ENCODE assay signal across 20 cellular contexts in genomic region chr17:43698678-43699437, GRCh38. TPM values are rescaled to one million over a fixed set of nuclear protein-coding genes. Genes with fewer than 3 reads are reported as not detected.
DNase-seq lines count a peak whose midpoint lies in the region; ATAC-seq, FAIRE-seq and TF ChIP-seq lines count a peak whose summit lies in the region.
"Had no signal": no experiment of that assay in that cellular context is flagged by ENCODE, and none has a peak within 500 bp of the region (broad histone marks: within the 10 kb centered on the region; RNA-seq: fewer than 3 reads in every experiment).

No MANE protein-coding gene starts in this region.

- H3K27ac Mint-ChIP-seq in endothelial cell (ENCODE audit: unreplicated experiment): peak overlapping the region; percentile 86

- no peak for TF ChIP-seq RAD21 in A549 (conservative IDR thresholded peaks at IDR 0.05 in 1 of 2, IDR thresholded peaks at IDR 0.05 in 1 of 2)

- H3K4me1 ChIP-seq in A549 (peaks cover 30% of the 10 kb centered on the region), prostate gland (replicated peaks) (no peaks in the 10 kb centered on the region)

- peaks cover 9% of the 10 kb centered on the region for H3K36me3 Mint-ChIP-seq in endothelial cell (ENCODE audit: low read depth, unreplicated experiment)

- H3K4me3 ChIP-seq in A549: no peak overlapping the region
- H3K4me3 ChIP-seq in prostate gland: no peak overlapping the region

- no peak overlapping the region for H3K4me2 ChIP-seq in A549

- H3K4me1 Mint-ChIP-seq in endothelial cell (ENCODE audit: unreplicated experiment): peaks cover 51% of the 10 kb centered on the region

- H3K9me3 ChIP-seq in A549 (0 out of 3 replicates have a peak, but pooled peaks cover 3% of the 10 kb centered on the region), prostate gland (no peaks in the 10 kb centered on the region)

- DNase-seq in A549 (ENCODE audit: low read depth in 1 of 2, low spot score in 1 of 2) (no peak), HTR-8/SVneo (ENCODE audit: insufficient read length, low spot score) (no peak), endothelial cell (ENCODE audit: low spot score) (no peak), prostate gland (ENCODE audit: low spot score) (peak; percentile 69), NCI-H2029 (lab: John Stamatoyannopoulos, UW) (no peak), NCI-H748 (lab: John Stamatoyannopoulos, UW; ENCODE audit: unreplicated experiment) (no peak), globus pallidus (ENCODE audit: low spot score) (no peak)
- DNase-seq: C1 segment of cervical spinal cord, DMS 273 treated with DMSO at 0.1 percent for 48 hours, NCI-H1417, NCI-H1930, NCI-H510A treated with DMSO at 0.1 percent for 48 hours, SHP77 treated with DMSO at 0.1 percent for 48 hours had no signal

- no peak for TF ChIP-seq CTCF in A549 (IDR thresholded peaks at IDR 0.05)
- no peak for TF ChIP-seq CTCF in endothelial cell (IDR thresholded peaks at IDR 0.05; ENCODE audit: unreplicated experiment)
- no peak for TF ChIP-seq CTCF in prostate gland (IDR thresholded peaks at IDR 0.05)

- peak overlapping the region in 1 of 2 experiments; percentile 4; a peak in 1 of 6 replicates for H3K27ac ChIP-seq in A549
- no peak overlapping the region for H3K27ac ChIP-seq in prostate gland

- H3K9me3 Mint-ChIP-seq in endothelial cell (ENCODE audit: unreplicated experiment): no peaks in the 10 kb centered on the region

- no peak for TF ChIP-seq EP300 in A549 (IDR thresholded peaks at IDR 0.05)

- H3K27me3 ChIP-seq in prostate gland (replicated peaks; ENCODE audit: insufficient read depth): no peaks in the 10 kb centered on the region

- CTCF ChIA-PET in A549 (lab: Yijun Ruan, JAX): interaction anchor here (2.0 to 18.5 kb wide), 3 partner anchors 125 to 215 kb away, joined by 5 to 257 read pairs (median 15); partner anchors contain the start of genes CD300LG and DHX8

- WGBS in A549 (ENCODE audit: missing lambda C conversion rate): 82% methylated on average over 7 of the region's 7 CpGs
- 37% methylated on average over 7 of the region's 7 CpGs for WGBS in prostate gland

- FAIRE-seq in A549 (lab: Jason Lieb, UNC): peak; percentile 7
- FAIRE-seq in HTR-8/SVneo (lab: Jason Lieb, UNC): peak; percentile 73
- FAIRE-seq: A204.1, GM19239, H1 had no signal

- peaks cover 2% of the 10 kb centered on the region for H3K27me3 Mint-ChIP-seq in endothelial cell (ENCODE audit: unreplicated experiment)

- intact Hi-C loops in prostate gland (cut with DNase I): loop anchor here (5.0 kb wide), 1 partner anchor 148 kb away; the partner anchor contains the start of gene CD300LG

- no peak overlapping the region for H3K4me3 Mint-ChIP-seq in endothelial cell (ENCODE audit: unreplicated experiment)
- H3K4me3 Mint-ChIP-seq: IgD-negative memory B cell had no signal

- ATAC-seq in A549: no peak
- ATAC-seq: Panc1, SK-N-SH treated with all-trans-retinoic acid at 6 μM for 48 hours had no signal

- H3K36me3 ChIP-seq in prostate gland: no peaks in the 10 kb centered on the region

- TF ChIP-seq POLR2A in A549 (IDR thresholded peaks at IDR 0.05; ENCODE audit: low read length) (no peak), prostate gland (IDR thresholded peaks at IDR 0.05) (no peak)

- POLR2A ChIA-PET in A549 (lab: Yijun Ruan, JAX): interaction anchor here (0.5 kb wide), 1 partner anchor 15 kb away, joined by 3 read pairs; no protein-coding TSS in a partner anchor

TF ChIP-seq in A549, 52 proteins besides CTCF, POLR2A, EP300 and RAD21:
- TF ChIP-seq POLR2AphosphoS2 (conservative IDR thresholded peaks at IDR 0.05; ENCODE audit: low read length) (no peak), CHD2 (IDR thresholded peaks at IDR 0.05; ENCODE audit: low read length, partially characterized antibody) (no peak), HMGXB4 (CRISPR knock-in tag; IDR thresholded peaks at IDR 0.05; ENCODE audit: borderline replicate concordance) (no peak)

RNA-seq across cellular contexts. Expression of gene MEOX1, which starts 37.1 kb away (rescaled TPM):
- not detected in 2 replicates for polyA plus RNA-seq in A549 (2011; rRNA removed)
- not detected in 2 replicates for polyA plus RNA-seq in A549 (2012; cell fraction: cytosol; rRNA removed)
- not detected in 2 replicates for polyA plus RNA-seq in A549 (2012; cell fraction: nucleus; rRNA removed)
- not detected in 3 replicates for polyA plus RNA-seq in A549 (2017; fragmentation: RNase III; extraction: RNeasy Plus Mini Kit Qiagen cat#74134 plus additional on column Dnase treatment)
- 0.17 TPM in 1 of 2 replicates, not detected in the other for polyA minus RNA-seq in A549 (2011; rRNA and poly(A)+ RNA removed)
- total RNA-seq in endothelial cell (ENCODE audit: unreplicated experiment): 0.10 TPM
- total RNA-seq in prostate gland: 1 to 10 TPM; 3.4 to 6.1 TPM
- total RNA-seq: H1, HT-29 had no signal
- polyA plus RNA-seq: H1, IgD-negative memory B cell had no signal

RNA-seq across cellular contexts. Expression of gene SOST, which starts 59.7 kb away (rescaled TPM):
- polyA plus RNA-seq in A549 (2011; rRNA removed) (0.03 TPM in 1 of 2 replicates, not detected in the other), A549 (2017; fragmentation: RNase III; extraction: RNeasy Plus Mini Kit Qiagen cat#74134 plus additional on column Dnase treatment) (0.05 to 0.07 TPM (median 0.05 TPM) in 3 replicates)
- polyA plus RNA-seq in A549 (2012; cell fraction: cytosol; rRNA removed): 0.03 and 0.09 TPM in 2 replicates
- polyA plus RNA-seq in A549 (2012; cell fraction: nucleus; rRNA removed): not detected in 2 replicates
- not detected in 2 replicates for polyA minus RNA-seq in A549 (2011; rRNA and poly(A)+ RNA removed)
- total RNA-seq in endothelial cell (ENCODE audit: unreplicated experiment) (29.6 TPM), prostate gland (under 1 TPM in 1 of 2 donors, not detected in 1; 0.18 TPM)
- total RNA-seq: H1, HT-29 had no signal
- polyA plus RNA-seq: IgD-negative memory B cell had no signal

Comparison
In these comparisons a context has a peak if more than half of its experiments do, and no peak if none do; other contexts are left out.
1. RNA of gene SOST, which starts 59.7 kb away (total RNA-seq): 29.6 TPM in endothelial cell (single experiment); 0.18 TPM in prostate gland; every median in the first group is over 10 times any median in the second.